ENCODE assay signal across 8 cellular contexts in the genomic region with DNA sequence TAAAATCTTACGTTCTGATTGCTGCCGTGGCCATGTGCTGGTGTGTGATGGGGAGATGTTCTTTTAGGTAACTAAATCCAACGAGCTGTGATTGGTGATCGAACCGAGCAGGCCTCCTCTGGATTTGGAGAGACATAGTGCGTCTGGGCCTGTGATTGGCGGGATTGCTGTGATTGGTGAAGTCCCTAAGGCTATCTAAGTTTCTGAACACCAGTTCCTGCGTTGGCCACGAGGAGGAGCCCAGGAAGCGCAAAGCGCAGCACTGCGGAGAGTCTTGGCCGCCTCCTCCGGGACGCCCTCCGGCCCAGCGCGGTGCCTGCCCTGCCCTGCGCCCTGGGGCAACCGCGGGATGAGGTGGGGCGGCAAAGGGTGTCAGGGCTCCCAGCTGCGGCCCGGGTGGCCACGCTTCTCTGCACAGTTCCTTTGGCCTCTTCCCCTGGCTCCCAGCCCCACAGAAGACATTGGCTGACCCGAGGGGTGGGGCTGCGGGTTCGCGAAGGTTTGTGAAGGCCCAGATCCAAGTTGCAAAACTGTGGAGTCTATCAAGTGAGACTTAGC. TPM values are rescaled to one million over a fixed set of nuclear protein-coding genes. Genes with fewer than 3 reads are reported as not detected.
DNase-seq lines count a peak whose midpoint lies in the region; ATAC-seq and TF ChIP-seq lines count a peak whose summit lies in the region.

No MANE protein-coding gene starts in this region.

- POLR2A ChIA-PET in activated CD4-positive, alpha-beta memory T cell treated with anti-CD3 and anti-CD28 coated beads, Interleukin-2, amount 10 ng/mL, durations not matched to agents 7 days and 5 days (lab: Charles Lee), result no interaction called here

- H3K9ac ChIP-seq in DND-41 (ENCODE audit: low read depth, low read length), result no peak overlapping the region
- peak overlapping the region; percentile 33 for H3K9ac ChIP-seq in mesenchymal stem cell (ENCODE audit: low read length)

- H3K36me3 ChIP-seq in DND-41 (ENCODE audit: insufficient read depth, low read length), result no peaks in the 10 kb centered on the region
- no peaks in the 10 kb centered on the region for H3K36me3 ChIP-seq in mesenchymal stem cell (ENCODE audit: control insufficient read depth in 1 of 2, insufficient read depth in 2 of 2, low read depth in 1 of 2, low read length in 2 of 2)

- H2AK5ac ChIP-seq in mesenchymal stem cell (ENCODE audit: low read length, severe bottlenecking), result no peak overlapping the region

- no peak overlapping the region for H3K18ac ChIP-seq in mesenchymal stem cell (ENCODE audit: low read depth in 1 of 2, low read length in 2 of 2)

- no peak overlapping the region for H3K4me2 ChIP-seq in DND-41 (ENCODE audit: insufficient read depth, low read length)
- H3K4me2 ChIP-seq in mesenchymal stem cell (ENCODE audit: low read length, poor library complexity, severe bottlenecking), result no peak overlapping the region

- H3K27me3 ChIP-seq in DND-41 (ENCODE audit: insufficient read depth, low read length, poor library complexity), result no peaks in the 10 kb centered on the region
- H3K27me3 ChIP-seq in mesenchymal stem cell (ENCODE audit: control insufficient read depth in 1 of 2, insufficient read depth in 1 of 2, low read length in 2 of 2), result peaks cover 32 to 51% of the 10 kb centered on the region in 2 experiments

- H3K4me3 Mint-ChIP-seq in activated CD4-positive, alpha-beta memory T cell treated with anti-CD3 and anti-CD28 coated beads, Interleukin-2, amount 10 ng/mL, durations not matched to agents 7 days and 5 days, result no peak overlapping the region
- no peak overlapping the region for H3K4me3 Mint-ChIP-seq in effector memory CD8-positive, alpha-beta T cell

- H3K4me1 Mint-ChIP-seq in activated CD4-positive, alpha-beta memory T cell treated with anti-CD3 and anti-CD28 coated beads, Interleukin-2, amount 10 ng/mL, durations not matched to agents 7 days and 5 days, result peaks cover 5% of the 10 kb centered on the region
- peaks cover 4 to 13% of the 10 kb centered on the region in 2 donors for H3K4me1 Mint-ChIP-seq in effector memory CD8-positive, alpha-beta T cell (ENCODE audit: low read depth in 2 of 2)

- no peaks in the 10 kb centered on the region for H3K9me3 Mint-ChIP-seq in activated CD4-positive, alpha-beta memory T cell treated with anti-CD3 and anti-CD28 coated beads, Interleukin-2, amount 10 ng/mL, durations not matched to agents 7 days and 5 days
- no peaks in the 10 kb centered on the region for H3K9me3 Mint-ChIP-seq in effector memory CD8-positive, alpha-beta T cell

- no peaks in the 10 kb centered on the region for H3K79me1 ChIP-seq in mesenchymal stem cell (replicated peaks; ENCODE audit: low read length, poor library complexity, severe bottlenecking)

- H3K79me2 ChIP-seq in DND-41 (ENCODE audit: insufficient read depth, low read length), result no peaks in the 10 kb centered on the region

- H4K91ac ChIP-seq in mesenchymal stem cell (ENCODE audit: low read length), result no peak overlapping the region

- no peak overlapping the region for H3K27ac Mint-ChIP-seq in activated CD4-positive, alpha-beta memory T cell treated with anti-CD3 and anti-CD28 coated beads, Interleukin-2, amount 10 ng/mL, durations not matched to agents 7 days and 5 days
- H3K27ac Mint-ChIP-seq in effector memory CD8-positive, alpha-beta T cell, result no peak overlapping the region

- no peak overlapping the region for H2BK12ac ChIP-seq in mesenchymal stem cell (ENCODE audit: low read length in 2 of 2)

- no peak overlapping the region for H4K8ac ChIP-seq in mesenchymal stem cell (ENCODE audit: low read length)

- H3K14ac ChIP-seq in mesenchymal stem cell (ENCODE audit: low read length in 2 of 2), result no peak overlapping the region

- H3K36me3 Mint-ChIP-seq in activated CD4-positive, alpha-beta memory T cell treated with anti-CD3 and anti-CD28 coated beads, Interleukin-2, amount 10 ng/mL, durations not matched to agents 7 days and 5 days (ENCODE audit: low read depth), result no peaks in the 10 kb centered on the region
- H3K36me3 Mint-ChIP-seq in effector memory CD8-positive, alpha-beta T cell (ENCODE audit: insufficient read depth), result peaks cover 2% of the 10 kb centered on the region

- peak; percentile 34 for DNase-seq in DND-41
- DNase-seq in NCI-H774 (lab: John Stamatoyannopoulos, UW), result peak; percentile 71
- DNase-seq in activated CD4-positive, alpha-beta memory T cell treated with anti-CD3 and anti-CD28 coated beads, Interleukin-2, amount 10 ng/mL, durations not matched to agents 7 days and 5 days, result peak; percentile 74
- peak; percentile 50 to 53 (median 50) for DNase-seq in effector memory CD8-positive, alpha-beta T cell
- peak; percentile 58 for DNase-seq in mesenchymal stem cell
- DNase-seq in stimulated activated CD8-positive, alpha-beta memory T cell treated with anti-CD3 and anti-CD28 coated beads, Interleukin-2, amount 100 ng/mL, for 1 hour (ENCODE audit: low read depth in 2 of 2), result peak; percentile 16 to 31

- H3K9me3 ChIP-seq in DND-41 (ENCODE audit: insufficient read depth, low read length, severe bottlenecking), result no peaks in the 10 kb centered on the region
- H3K9me3 ChIP-seq in mesenchymal stem cell (ENCODE audit: control insufficient read depth, low read length), result no peaks in the 10 kb centered on the region

- no peak overlapping the region for H3K4ac ChIP-seq in mesenchymal stem cell (ENCODE audit: low read depth in 1 of 2, low read length in 2 of 2)

- H3K4me3 ChIP-seq in DND-41 (ENCODE audit: low read depth in 1 of 2, low read length in 2 of 2) (no peak overlapping the region), mesenchymal stem cell (ENCODE audit: insufficient read depth in 1 of 2, low read depth in 1 of 2, low read length in 2 of 2) (no peak overlapping the region)

- H3K23ac ChIP-seq in mesenchymal stem cell (ENCODE audit: low read length in 2 of 2), result no peak overlapping the region

- H4K20me1 ChIP-seq in DND-41 (ENCODE audit: insufficient read depth, low read length), result no peaks in the 10 kb centered on the region

- TF ChIP-seq CTCF in DND-41 (IDR thresholded peaks at IDR 0.05; ENCODE audit: borderline replicate concordance, extremely low read depth, low read length, poor library complexity, severe bottlenecking), result peak; percentile 54

- H2BK120ac ChIP-seq in mesenchymal stem cell (ENCODE audit: low read depth, low read length), result no peak overlapping the region

- H2AFZ ChIP-seq in DND-41 (ENCODE audit: low read depth, low read length) (no peak overlapping the region), mesenchymal stem cell (ENCODE audit: low read depth, low read length) (no peak overlapping the region)

- H3K27ac ChIP-seq in DND-41 (ENCODE audit: low read length), result no peak overlapping the region
- no peak overlapping the region for H3K27ac ChIP-seq in mesenchymal stem cell (ENCODE audit: low read length, poor library complexity, severe bottlenecking)

- H2BK5ac ChIP-seq in mesenchymal stem cell (ENCODE audit: low read depth, low read length, poor library complexity, severe bottlenecking), result no peak overlapping the region

- H3K27me3 Mint-ChIP-seq in activated CD4-positive, alpha-beta memory T cell treated with anti-CD3 and anti-CD28 coated beads, Interleukin-2, amount 10 ng/mL, durations not matched to agents 7 days and 5 days, result peaks cover 9% of the 10 kb centered on the region
- H3K27me3 Mint-ChIP-seq in effector memory CD8-positive, alpha-beta T cell, result peaks cover 22 to 53% of the 10 kb centered on the region in 2 donors

- CTCF ChIA-PET in activated CD4-positive, alpha-beta memory T cell treated with anti-CD3 and anti-CD28 coated beads, Interleukin-2, amount 10 ng/mL, durations not matched to agents 7 days and 5 days (lab: Charles Lee), result interaction anchor here (0.7 to 2.1 kb wide), 4 partner anchors 73 to 222 kb away, joined by 3 to 6 read pairs (median 4); no protein-coding TSS in a partner anchor

- 10% methylated on average over 29 of the region's 29 CpGs for WGBS in mesenchymal stem cell

- no peaks in the 10 kb centered on the region for H3K4me1 ChIP-seq in DND-41 (ENCODE audit: insufficient read depth, low read length)
- H3K4me1 ChIP-seq in mesenchymal stem cell (ENCODE audit: control insufficient read depth, insufficient read depth, low read depth, low read length), result peaks cover 3% of the 10 kb centered on the region

- ATAC-seq in DND-41 (ENCODE audit: insufficient read depth, low read depth), result peak; percentile 67
- ATAC-seq in HG03045 (IDR thresholded peaks at IDR 0.05; ENCODE audit: unreplicated experiment), result peak; percentile 48
- ATAC-seq in effector memory CD8-positive, alpha-beta T cell (replicated peaks), result peak; percentile 82
- no peak for ATAC-seq in HG03469 (IDR thresholded peaks at IDR 0.05; ENCODE audit: unreplicated experiment)

- no peak overlapping the region for H2BK15ac ChIP-seq in mesenchymal stem cell (ENCODE audit: low read depth, poor library complexity, severe bottlenecking)

RNA-seq across cellular contexts. Expression of gene HNF4A, which starts 33.0 kb away (rescaled TPM):
- not detected for total RNA-seq in activated CD4-positive, alpha-beta memory T cell treated with anti-CD3 and anti-CD28 coated beads, Interleukin-2, amount 10 ng/mL, durations not matched to agents 7 days and 5 days
- polyA plus RNA-seq in mesenchymal stem cell (2013, experiment 1 of 2), result not detected
- not detected for polyA plus RNA-seq in mesenchymal stem cell (2013, experiment 2 of 2)

RNA-seq across cellular contexts. Expression of gene R3HDML, which starts 51.7 kb away (rescaled TPM):
- total RNA-seq in activated CD4-positive, alpha-beta memory T cell treated with anti-CD3 and anti-CD28 coated beads, Interleukin-2, amount 10 ng/mL, durations not matched to agents 7 days and 5 days, result not detected
- not detected for polyA plus RNA-seq in mesenchymal stem cell (2013, experiment 1 of 2)
- not detected for polyA plus RNA-seq in mesenchymal stem cell (2013, experiment 2 of 2)

Comparison
In these comparisons a context has a peak if more than half of its experiments do, and no peak if none do; other contexts are left out.
1. DNase-seq: peak in every context shown above with its lines; median percentile 74 in activated CD4-positive, alpha-beta memory T cell treated with anti-CD3 and anti-CD28 coated beads, Interleukin-2, amount 10 ng/mL, durations not matched to agents 7 days and 5 days; 71 in NCI-H774; 58 in mesenchymal stem cell; 50 in effector memory CD8-positive, alpha-beta T cell; 34 in DND-41; 24 in stimulated activated CD8-positive, alpha-beta memory T cell treated with anti-CD3 and anti-CD28 coated beads, Interleukin-2, amount 100 ng/mL, for 1 hour.